In the genomic region with DNA sequence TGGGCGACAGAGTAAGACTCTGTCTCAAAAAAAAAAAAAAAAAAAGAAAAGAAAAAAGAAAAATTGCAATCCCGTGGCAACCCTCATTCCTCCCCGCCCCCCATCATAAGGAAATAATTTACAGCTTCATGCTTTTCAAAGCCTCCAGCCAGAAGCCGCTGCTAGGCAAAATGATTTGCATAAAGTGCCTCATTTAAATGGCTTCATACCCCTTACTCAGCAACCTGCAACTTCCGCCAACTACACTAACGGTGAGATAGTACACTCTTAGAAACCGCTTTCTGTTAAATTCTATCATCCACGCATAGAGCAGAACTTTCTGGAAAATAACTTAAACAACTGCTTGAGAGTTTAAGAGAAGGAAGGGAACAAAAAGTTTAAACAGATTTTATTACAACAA, we compare ENCODE assay signal across 14 cellular contexts. TPM values are rescaled to one million over a fixed set of nuclear protein-coding genes. Genes with fewer than 3 reads are reported as not detected.
DNase-seq lines count a peak whose midpoint lies in the region; ATAC-seq and TF ChIP-seq lines count a peak whose summit lies in the region.
"Had no signal": no experiment of that assay in that cellular context is flagged by ENCODE, and none has a peak within 500 bp of the region (broad histone marks: within the 10 kb centered on the region; RNA-seq: fewer than 3 reads in every experiment).

No MANE protein-coding gene starts in this region.

- TF ChIP-seq POLR2A in stomach (IDR thresholded peaks at IDR 0.05), result no peak

- H2BK12ac ChIP-seq in mesenchymal stem cell (ENCODE audit: low read length in 2 of 2), result no peak overlapping the region

- H3K18ac ChIP-seq in mesenchymal stem cell (ENCODE audit: low read depth in 1 of 2, low read length in 2 of 2), result no peak overlapping the region

- H3K4me3 Mint-ChIP-seq in CD4-positive, alpha-beta T cell, result peak overlapping the region; percentile 80
- peak overlapping the region; percentile 64 for H3K4me3 Mint-ChIP-seq in activated naive CD8-positive, alpha-beta T cell treated with anti-CD3 and anti-CD28 coated beads, Interleukin-2, amount 10 ng/mL, durations not matched to agents 7 days and 5 days

- no peak for TF ChIP-seq CTCF in CD4-positive, alpha-beta T cell (IDR thresholded peaks at IDR 0.05)
- TF ChIP-seq CTCF in stomach (IDR thresholded peaks at IDR 0.05), result no peak

- H3K4ac ChIP-seq in mesenchymal stem cell (ENCODE audit: low read depth in 1 of 2, low read length in 2 of 2), result no peak overlapping the region

- peaks cover 79% of the 10 kb centered on the region for H3K4me1 Mint-ChIP-seq in CD4-positive, alpha-beta T cell (ENCODE audit: low read depth)
- peaks cover 45% of the 10 kb centered on the region for H3K4me1 Mint-ChIP-seq in activated naive CD8-positive, alpha-beta T cell treated with anti-CD3 and anti-CD28 coated beads, Interleukin-2, amount 10 ng/mL, durations not matched to agents 7 days and 5 days

- peaks cover 18% of the 10 kb centered on the region for H3K79me1 ChIP-seq in mesenchymal stem cell (replicated peaks; ENCODE audit: low read length, poor library complexity, severe bottlenecking)

- POLR2A ChIA-PET in CD4-positive, alpha-beta T cell (lab: Charles Lee), result interaction anchor here (0.6 to 3.4 kb wide), 8 partner anchors 9 to 102 kb away, joined by 3 to 25 read pairs (median 6); a partner anchor contains a TSS
- POLR2A ChIA-PET in activated naive CD8-positive, alpha-beta T cell treated with anti-CD3 and anti-CD28 coated beads, Interleukin-2, amount 10 ng/mL, durations not matched to agents 7 days and 5 days (lab: Charles Lee), result interaction anchor here (0.6 to 2.0 kb wide), 3 partner anchors 18 to 86 kb away, joined by 5 to 7 read pairs (median 5); no protein-coding TSS in a partner anchor

- peaks cover 3% of the 10 kb centered on the region for H3K9me3 Mint-ChIP-seq in CD4-positive, alpha-beta T cell
- peaks cover 9% of the 10 kb centered on the region for H3K9me3 Mint-ChIP-seq in activated naive CD8-positive, alpha-beta T cell treated with anti-CD3 and anti-CD28 coated beads, Interleukin-2, amount 10 ng/mL, durations not matched to agents 7 days and 5 days

- H3K27ac Mint-ChIP-seq in CD4-positive, alpha-beta T cell, result peak overlapping the region; percentile 70
- H3K27ac Mint-ChIP-seq in activated naive CD8-positive, alpha-beta T cell treated with anti-CD3 and anti-CD28 coated beads, Interleukin-2, amount 10 ng/mL, durations not matched to agents 7 days and 5 days, result no peak overlapping the region

- H3K27me3 ChIP-seq in CD4-positive, alpha-beta T cell (ENCODE audit: control insufficient read depth, insufficient read depth, low read length), result no peaks in the 10 kb centered on the region
- H3K27me3 ChIP-seq in mesenchymal stem cell (ENCODE audit: control insufficient read depth in 1 of 2, insufficient read depth in 1 of 2, low read length in 2 of 2) (no peaks in the 10 kb centered on the region), stomach (no peaks in the 10 kb centered on the region)
- H3K27me3 ChIP-seq: heart left ventricle had no signal

- peak in 1 of 10 experiments; percentile 28 for DNase-seq in CD4-positive, alpha-beta T cell
- DNase-seq in NAMALWA (ENCODE audit: low spot score) (peak; percentile 74), mesenchymal stem cell (no peak), DMS 273 (lab: John Stamatoyannopoulos, UW; ENCODE audit: unreplicated experiment) (no peak), GM19240 (ENCODE audit: insufficient read length, low spot score) (no peak), stomach (no peak)
- DNase-seq in activated naive CD8-positive, alpha-beta T cell treated with anti-CD3 and anti-CD28 coated beads, Interleukin-2, amount 10 ng/mL, durations not matched to agents 7 days and 5 days, result no peak
- DNase-seq: GDM1, heart left ventricle, kidney, NCI-H1694 treated with DMSO at 0.1 percent for 48 hours, NCI-H524, posterior cingulate gyrus, trophoblast cell had no signal

- WGBS in mesenchymal stem cell, result 95% methylated on average over 6 of the region's 8 CpGs
- 80 to 88% (median 83%) methylated on average over 7 to 8 of the region's 8 CpGs for WGBS in stomach, 5 donors

- H3K4me3 ChIP-seq in mesenchymal stem cell (ENCODE audit: insufficient read depth in 1 of 2, low read depth in 1 of 2, low read length in 2 of 2) (no peak overlapping the region), stomach (no peak overlapping the region)
- H3K4me3 ChIP-seq: heart left ventricle had no signal

- peak overlapping the region; percentile 36 for H2BK15ac ChIP-seq in mesenchymal stem cell (ENCODE audit: low read depth, poor library complexity, severe bottlenecking)

- TF ChIP-seq EP300 in stomach (IDR thresholded peaks at IDR 0.05), result no peak

- no peak overlapping the region for H4K91ac ChIP-seq in mesenchymal stem cell (ENCODE audit: low read length)

- H3K9ac ChIP-seq in mesenchymal stem cell (ENCODE audit: low read length), result no peak overlapping the region

- H3K27ac ChIP-seq in CD4-positive, alpha-beta T cell (ENCODE audit: low read depth, low read length), result no peak overlapping the region
- H3K27ac ChIP-seq in mesenchymal stem cell (ENCODE audit: low read length, poor library complexity, severe bottlenecking) (no peak overlapping the region), stomach (no peak overlapping the region)

- CTCF ChIA-PET in CD4-positive, alpha-beta T cell (lab: Charles Lee), result interaction anchor here (0.9 kb wide), 1 partner anchor 18 kb away, joined by 3 read pairs; a partner anchor contains a TSS

- peaks cover 7% of the 10 kb centered on the region for H3K9me3 ChIP-seq in CD4-positive, alpha-beta T cell (ENCODE audit: control insufficient read depth, low read length)
- H3K9me3 ChIP-seq in mesenchymal stem cell (ENCODE audit: control insufficient read depth, low read length), result no peaks in the 10 kb centered on the region
- peaks cover 0 to 12% (median 2%) of the 10 kb centered on the region in 4 donors for H3K9me3 ChIP-seq in stomach

- no peak overlapping the region for H2AK5ac ChIP-seq in mesenchymal stem cell (ENCODE audit: low read length, severe bottlenecking)

- no peak overlapping the region for H4K8ac ChIP-seq in mesenchymal stem cell (ENCODE audit: low read length)

- H2AFZ ChIP-seq in mesenchymal stem cell (ENCODE audit: low read depth, low read length), result no peak overlapping the region

- H3K14ac ChIP-seq in mesenchymal stem cell (ENCODE audit: low read length in 2 of 2), result no peak overlapping the region

- no peaks in the 10 kb centered on the region for H3K27me3 Mint-ChIP-seq in CD4-positive, alpha-beta T cell
- no peaks in the 10 kb centered on the region for H3K27me3 Mint-ChIP-seq in activated naive CD8-positive, alpha-beta T cell treated with anti-CD3 and anti-CD28 coated beads, Interleukin-2, amount 10 ng/mL, durations not matched to agents 7 days and 5 days

- peaks cover 76% of the 10 kb centered on the region for H3K36me3 Mint-ChIP-seq in CD4-positive, alpha-beta T cell (ENCODE audit: low read depth)
- H3K36me3 Mint-ChIP-seq in activated naive CD8-positive, alpha-beta T cell treated with anti-CD3 and anti-CD28 coated beads, Interleukin-2, amount 10 ng/mL, durations not matched to agents 7 days and 5 days, result peaks cover 70% of the 10 kb centered on the region

- peak; percentile 58 for ATAC-seq in CD4-positive, alpha-beta T cell (ENCODE audit: poor library complexity)
- ATAC-seq in activated naive CD8-positive, alpha-beta T cell treated with anti-CD3 and anti-CD28 coated beads, Interleukin-2, amount 10 ng/mL, durations not matched to agents 7 days and 5 days (ENCODE audit: low read depth), result peak; percentile 23

- intact Hi-C loops in CD4-positive, alpha-beta T cell (cut with DNase I, micrococcal nuclease), result loop anchor here in 1 of 2 experiments (2.0 to 5.0 kb wide), 2 partner anchors 19 to 34 kb away; a partner anchor contains a TSS
- intact Hi-C loops in stomach (cut with DNase I; ENCODE audit: low total_unique reads), result no loop called here

- no peak overlapping the region for H2BK120ac ChIP-seq in mesenchymal stem cell (ENCODE audit: low read depth, low read length)

- H3K4me1 ChIP-seq in mesenchymal stem cell (ENCODE audit: control insufficient read depth, insufficient read depth, low read depth, low read length) (no peaks in the 10 kb centered on the region), stomach (peaks cover 14 to 50% (median 31%) of the 10 kb centered on the region in 4 donors)

- no peak overlapping the region for H3K23ac ChIP-seq in mesenchymal stem cell (ENCODE audit: low read length in 2 of 2)

- no peak overlapping the region for H3K4me2 ChIP-seq in mesenchymal stem cell (ENCODE audit: low read length, poor library complexity, severe bottlenecking)

- H2BK5ac ChIP-seq in mesenchymal stem cell (ENCODE audit: low read depth, low read length, poor library complexity, severe bottlenecking), result no peak overlapping the region

- H3K36me3 ChIP-seq in mesenchymal stem cell (ENCODE audit: control insufficient read depth in 1 of 2, insufficient read depth in 2 of 2, low read depth in 1 of 2, low read length in 2 of 2), result peaks cover 0 to 9% of the 10 kb centered on the region in 2 experiments
- peaks cover 0 to 20% (median 8%) of the 10 kb centered on the region in 4 donors for H3K36me3 ChIP-seq in stomach

RNA-seq across cellular contexts. Expression of a gene that starts 17.8 kb away (rescaled TPM):
- 100 to 1,000 TPM; 115 to 123 TPM for total RNA-seq in CD4-positive, alpha-beta T cell
- total RNA-seq in activated naive CD8-positive, alpha-beta T cell treated with anti-CD3 and anti-CD28 coated beads, Interleukin-2, amount 10 ng/mL, durations not matched to agents 7 days and 5 days, result 10 to 100 TPM; 70.2 to 78.3 TPM
- polyA plus RNA-seq in mesenchymal stem cell (2013, experiment 1 of 2), result 6.8 TPM
- polyA plus RNA-seq in mesenchymal stem cell (2013, experiment 2 of 2), result 7.0 TPM
- 10 to 100 TPM; 16.9 to 71.4 (median 34.3) TPM for total RNA-seq in stomach
- polyA plus RNA-seq in stomach, result 1 to 10 TPM; 2.4 to 5.0 (median 3.3) TPM
